1 cellular context compared by ENCODE assay signal in genomic region chr15:40115670-40116093, GRCh38.
TF ChIP-seq lines count a peak whose summit lies in the region.

No MANE protein-coding gene starts in this region.

TF ChIP-seq in HepG2, 621 proteins besides CTCF, POLR2A, EP300 and RAD21 (continued from another document and continues in another):
- no peak for TF ChIP-seq HMGXB3 (CRISPR knock-in tag; IDR thresholded peaks at IDR 0.05; ENCODE audit: borderline replicate concordance)
- no peak for TF ChIP-seq ZNF576 (CRISPR knock-in tag; IDR thresholded peaks at IDR 0.05)
- TF ChIP-seq NBN (conservative IDR thresholded peaks at IDR 0.05): no peak
- TF ChIP-seq ZFYVE20 (CRISPR knock-in tag; IDR thresholded peaks at IDR 0.05; ENCODE audit: borderline replicate concordance, low read depth): no peak
- TF ChIP-seq ZNF329 (CRISPR knock-in tag; IDR thresholded peaks at IDR 0.05; ENCODE audit: low read depth): no peak
- no peak for TF ChIP-seq ZNF616 (CRISPR knock-in tag; IDR thresholded peaks at IDR 0.05; ENCODE audit: low read depth)
- no peak for TF ChIP-seq ZNF326 (CRISPR knock-in tag; IDR thresholded peaks at IDR 0.05; ENCODE audit: borderline replicate concordance)
- no peak for TF ChIP-seq ZNF784 (CRISPR knock-in tag; IDR thresholded peaks at IDR 0.05; ENCODE audit: borderline replicate concordance)
- no peak for TF ChIP-seq KLF15 (CRISPR knock-in tag; IDR thresholded peaks at IDR 0.05; ENCODE audit: borderline replicate concordance)
- TF ChIP-seq RAD51 (IDR thresholded peaks at IDR 0.05; ENCODE audit: borderline replicate concordance): no peak
- TF ChIP-seq TEF (CRISPR knock-in tag; IDR thresholded peaks at IDR 0.05): no peak
- TF ChIP-seq ZNF317 (CRISPR knock-in tag; IDR thresholded peaks at IDR 0.05): no peak
- no peak for TF ChIP-seq ETS1 (CRISPR knock-in tag; IDR thresholded peaks at IDR 0.05)
- no peak for TF ChIP-seq MED13 (CRISPR knock-in tag; IDR thresholded peaks at IDR 0.05)
- no peak for TF ChIP-seq KLF13 (CRISPR knock-in tag; IDR thresholded peaks at IDR 0.05)
- TF ChIP-seq HCFC1 (IDR thresholded peaks at IDR 0.05; ENCODE audit: low read depth, low read length): no peak
- 0 out of 2 replicates have a peak, but pooled peaks have one; percentile 44 for TF ChIP-seq ZNF580 (CRISPR knock-in tag; IDR thresholded peaks at IDR 0.05; ENCODE audit: borderline replicate concordance, low read depth)
- TF ChIP-seq ZNF607 (CRISPR knock-in tag; IDR thresholded peaks at IDR 0.05; ENCODE audit: borderline replicate concordance): no peak
- no peak for TF ChIP-seq MTA1 (CRISPR knock-in tag; IDR thresholded peaks at IDR 0.05; ENCODE audit: borderline replicate concordance)
- no peak for TF ChIP-seq KLF11 (CRISPR knock-in tag; IDR thresholded peaks at IDR 0.05)
- TF ChIP-seq AGO1 (IDR thresholded peaks at IDR 0.05; ENCODE audit: low read depth, low read length, poor library complexity, severe bottlenecking): no peak
- TF ChIP-seq ZNF577 (CRISPR knock-in tag; IDR thresholded peaks at IDR 0.05; ENCODE audit: borderline replicate concordance, low read depth): no peak
- TF ChIP-seq ARNT2 (CRISPR knock-in tag; IDR thresholded peaks at IDR 0.05; ENCODE audit: low read depth): no peak
- no peak for TF ChIP-seq MAFG (CRISPR knock-in tag; IDR thresholded peaks at IDR 0.05)
- TF ChIP-seq FOXM1 (CRISPR knock-in tag; IDR thresholded peaks at IDR 0.05): no peak
- TF ChIP-seq NFYC (CRISPR knock-in tag; IDR thresholded peaks at IDR 0.05): no peak
- TF ChIP-seq ZNF362 (CRISPR knock-in tag; IDR thresholded peaks at IDR 0.05; ENCODE audit: borderline replicate concordance): no peak
- TF ChIP-seq ZNF496 (CRISPR knock-in tag; IDR thresholded peaks at IDR 0.05; ENCODE audit: insufficient replicate concordance): no peak
- peak; percentile 80; the same call in 1 of the 2 replicates for TF ChIP-seq ZNF350 (CRISPR knock-in tag; IDR thresholded peaks at IDR 0.05; ENCODE audit: borderline replicate concordance, low read depth)
- TF ChIP-seq SMC3 (IDR thresholded peaks at IDR 0.05; ENCODE audit: low read length): 0 out of 2 replicates have a peak, but pooled peaks have one; percentile 9
- TF ChIP-seq ESRRA (CRISPR knock-in tag; IDR thresholded peaks at IDR 0.05; ENCODE audit: low read depth): no peak
- no peak for TF ChIP-seq ZNF160 (CRISPR knock-in tag; IDR thresholded peaks at IDR 0.05)
- TF ChIP-seq AGO2 (optimal IDR thresholded peaks at IDR 0.05; ENCODE audit: low read depth, low read length): no peak
- no peak for TF ChIP-seq ZBTB42 (CRISPR knock-in tag; IDR thresholded peaks at IDR 0.05)
- no peak for TF ChIP-seq U2AF2 (IDR thresholded peaks at IDR 0.05; ENCODE audit: low read depth, low read length)
- 0 out of 2 replicates have a peak, but pooled peaks have one; percentile 38 for TF ChIP-seq KDM3A (CRISPR knock-in tag; IDR thresholded peaks at IDR 0.05; ENCODE audit: low read depth)
- 0 out of 2 replicates have a peak, but pooled peaks have one; percentile 30 for TF ChIP-seq IKZF5 (CRISPR knock-in tag; IDR thresholded peaks at IDR 0.05)
- TF ChIP-seq NFKB2 (CRISPR knock-in tag; IDR thresholded peaks at IDR 0.05; ENCODE audit: borderline replicate concordance): 0 out of 2 replicates have a peak, but pooled peaks have one; percentile 40
- no peak for TF ChIP-seq ZNF44 (CRISPR knock-in tag; IDR thresholded peaks at IDR 0.05)
- TF ChIP-seq ZNF770 (CRISPR knock-in tag; IDR thresholded peaks at IDR 0.05): no peak
- no peak for TF ChIP-seq GATA4 (IDR thresholded peaks at IDR 0.05; ENCODE audit: borderline replicate concordance, low read depth)
- TF ChIP-seq TCF7 (IDR thresholded peaks at IDR 0.05; ENCODE audit: low read depth): no peak
- TF ChIP-seq CHD4 (IDR thresholded peaks at IDR 0.05; ENCODE audit: borderline replicate concordance, low read length): no peak
- no peak for TF ChIP-seq HNRNPH1 (optimal IDR thresholded peaks at IDR 0.05; ENCODE audit: low read depth, low read length)
- TF ChIP-seq ZSCAN30 (CRISPR knock-in tag; IDR thresholded peaks at IDR 0.05): no peak
- peak; percentile 46; the same call in 1 of the 2 replicates for TF ChIP-seq DMAP1 (CRISPR knock-in tag; IDR thresholded peaks at IDR 0.05)
- no peak for TF ChIP-seq ZNF430 (CRISPR knock-in tag; IDR thresholded peaks at IDR 0.05)
- no peak for TF ChIP-seq ZNF709 (CRISPR knock-in tag; IDR thresholded peaks at IDR 0.05)
- TF ChIP-seq ATF7 (IDR thresholded peaks at IDR 0.05): 0 out of 2 replicates have a peak, but pooled peaks have one; percentile 17
- TF ChIP-seq ATF7 (CRISPR knock-in tag; IDR thresholded peaks at IDR 0.05): no peak
- TF ChIP-seq ZNF121 (CRISPR knock-in tag; IDR thresholded peaks at IDR 0.05): peak; percentile 41; the same call in 1 of the 2 replicates
- no peak for TF ChIP-seq GLMP (CRISPR knock-in tag; IDR thresholded peaks at IDR 0.05; ENCODE audit: borderline replicate concordance)
- no peak for TF ChIP-seq ZNF383 (CRISPR knock-in tag; IDR thresholded peaks at IDR 0.05; ENCODE audit: borderline replicate concordance)
